8 cellular contexts compared by ENCODE assay signal in genomic region chr14:104681689-104682074, GRCh38. TPM values are rescaled to one million over a fixed set of nuclear protein-coding genes. Genes with fewer than 3 reads are reported as not detected.
A peak's percentile ranks its signal among the peaks of the same experiment; 100 is the strongest.
DNase-seq lines count a peak whose midpoint lies in the region; ATAC-seq and TF ChIP-seq lines count a peak whose summit lies in the region.

No MANE protein-coding gene starts in this region.

- TF ChIP-seq POLR2A in right lobe of liver (IDR thresholded peaks at IDR 0.05): no peak
- TF ChIP-seq POLR2A in tibial nerve (IDR thresholded peaks at IDR 0.05): no peak

- intact Hi-C loops in A673 (cut with micrococcal nuclease; ENCODE audit: unreplicated experiment): no loop called here
- intact Hi-C loops in right lobe of liver (cut with DNase I): no loop called here

- WGBS in right lobe of liver (ENCODE audit: insufficient coverage, low coverage, low lambda C conversion rate, missing lambda C conversion rate): 33% methylated on average over 3 of the region's 11 CpGs
- WGBS in tibial nerve, 2 donors: 6 to 13% methylated on average over 11 of the region's 11 CpGs

- TF ChIP-seq EP300 in Ishikawa (IDR thresholded peaks at IDR 0.05; ENCODE audit: borderline replicate concordance) (peak; percentile 21; the same call in 1 of the 2 replicates), tibial nerve (IDR thresholded peaks at IDR 0.05) (no peak)

- H3K4me1 ChIP-seq in A673 (ENCODE audit: insufficient read depth, low read length, poor library complexity, severe bottlenecking) (peaks cover 58% of the 10 kb centered on the region), right lobe of liver (peaks cover 0 to 50% (median 28%) of the 10 kb centered on the region in 4 donors), tibial nerve (peaks cover 5 to 68% (median 59%) of the 10 kb centered on the region in 4 donors)

- CTCF ChIA-PET in A673 (lab: Charles Lee): no interaction called here

- H3K4me3 ChIP-seq in A673 (ENCODE audit: low read depth, low read length, poor library complexity, severe bottlenecking) (peak overlapping the region; percentile 26), right lobe of liver (no peak overlapping the region), tibial nerve (peak overlapping the region in 3 of 4 donors; percentile 15 to 24 (median 21))

- BruUV-seq in A673 (replicated peaks; lab: Mats Ljungman, UMichigan): no TSS peak

- peak overlapping the region; percentile 97 for H3K27ac ChIP-seq in A673 (ENCODE audit: low read depth, low read length, poor library complexity, severe bottlenecking)
- H3K27ac ChIP-seq in right lobe of liver: peak overlapping the region; percentile 56 to 78 (median 65)
- peak overlapping the region; percentile 86 to 99 (median 90) for H3K27ac ChIP-seq in tibial nerve

- TF ChIP-seq RAD21 in Ishikawa (IDR thresholded peaks at IDR 0.05; ENCODE audit: low read depth): no peak

- H3K27me3 ChIP-seq in A673 (replicated peaks; ENCODE audit: insufficient read depth, low read depth, low read length, poor library complexity) (no peaks in the 10 kb centered on the region), right lobe of liver (no peaks in the 10 kb centered on the region), tibial nerve (no peaks in the 10 kb centered on the region)

- peak; percentile 29 to 49 (median 46) for ATAC-seq in right lobe of liver
- ATAC-seq in GM21786 (IDR thresholded peaks at IDR 0.05; ENCODE audit: unreplicated experiment): no peak

- H3K9me3 ChIP-seq in A673 (ENCODE audit: low read depth, low read length, poor library complexity, severe bottlenecking): no peaks in the 10 kb centered on the region
- H3K9me3 ChIP-seq in right lobe of liver: no peaks in the 10 kb centered on the region
- no peaks in the 10 kb centered on the region for H3K9me3 ChIP-seq in tibial nerve

- TF ChIP-seq CTCF in A673 (conservative IDR thresholded peaks at IDR 0.05; ENCODE audit: low read depth, low read length) (0 out of 2 replicates have a peak, but pooled peaks have one; percentile 25), right lobe of liver (IDR thresholded peaks at IDR 0.05) (no peak), tibial nerve (IDR thresholded peaks at IDR 0.05) (no peak)

- H3K36me3 ChIP-seq in A673 (ENCODE audit: insufficient read depth, low read length, poor library complexity, severe bottlenecking) (no peaks in the 10 kb centered on the region), right lobe of liver (no peaks in the 10 kb centered on the region), tibial nerve (no peaks in the 10 kb centered on the region)

- POLR2A ChIA-PET in A673 (lab: Charles Lee; ENCODE audit: low non-redundant PET): interaction anchor here (0.6 kb wide), 1 partner anchor 404 kb away, joined by 3 read pairs; no protein-coding TSS in a partner anchor

- DNase-seq in A673 (ENCODE audit: low spot score) (peak; percentile 84), ecto neural progenitor cell (ENCODE audit: low spot score) (peak; percentile 84), right lobe of liver (peak; percentile 80 to 86 (median 83)), tibial nerve (ENCODE audit: low spot score in 2 of 2) (peak; percentile 68 to 72)
- no peak for DNase-seq in central memory CD4-positive, alpha-beta T cell
- DNase-seq in activated CD4-positive, alpha-beta T cell treated with anti-CD3 and anti-CD28 coated beads for 48 hours: no peak

TF ChIP-seq in Ishikawa, 13 proteins besides CTCF, POLR2A, EP300 and RAD21:
- TF ChIP-seq YY1 (IDR thresholded peaks at IDR 0.05; ENCODE audit: low read depth) (peak; percentile 30; the same call in 1 of the 2 replicates), CEBPB (IDR thresholded peaks at IDR 0.05) (no peak), MAX (IDR thresholded peaks at IDR 0.05) (no peak), USF1 (IDR thresholded peaks at IDR 0.05) (no peak), REST (IDR thresholded peaks at IDR 0.05; ENCODE audit: low read depth) (no peak), EGR1 (IDR thresholded peaks at IDR 0.05) (no peak), TAF1 (IDR thresholded peaks at IDR 0.05; ENCODE audit: low read depth) (no peak), FOXM1 (IDR thresholded peaks at IDR 0.05; ENCODE audit: borderline replicate concordance, low read depth) (no peak), ZBTB7A (IDR thresholded peaks at IDR 0.05; ENCODE audit: low read depth) (peak; percentile 63; the same call in 1 of the 2 replicates), TCF12 (IDR thresholded peaks at IDR 0.05; ENCODE audit: low read depth) (0 out of 2 replicates have a peak, but pooled peaks have one; percentile 16), CREB1 (IDR thresholded peaks at IDR 0.05; ENCODE audit: low read depth) (no peak), TEAD4 (IDR thresholded peaks at IDR 0.05) (peak; percentile 65), NFIC (IDR thresholded peaks at IDR 0.05) (peak; percentile 49)

RNA-seq across cellular contexts. Expression of gene INF2, which starts 7.7 kb away (rescaled TPM):
- 70.9 and 74.2 TPM in 2 replicates for total RNA-seq in A673 (2021)
- total RNA-seq in right lobe of liver: 10 to 100 TPM; 47.5 to 98.2 (median 71.4) TPM
- total RNA-seq in tibial nerve: 100 to 1,000 TPM; 217 to 256 (median 239) TPM

RNA-seq across cellular contexts. Expression of gene ADSS1, which starts 42.3 kb away (rescaled TPM):
- total RNA-seq in A673 (2021) (0.37 and 0.52 TPM in 2 replicates), right lobe of liver (10 to 100 TPM in 5 of 6 experiments, 1 to 10 TPM in 1; 8.1 to 50.5 (median 36.8) TPM), tibial nerve (10 to 100 TPM in 1 of 4 donors, 1 to 10 TPM in 3; 4.8 to 11.4 (median 6.3) TPM)

Comparison
In these comparisons a context has a peak if more than half of its experiments do, and no peak if none do; other contexts are left out.
1. DNase-seq: peak in A673 (single experiment), ecto neural progenitor cell (single experiment), right lobe of liver (3 of 3) and tibial nerve (2 of 2); none in central memory CD4-positive, alpha-beta T cell (single experiment) and activated CD4-positive, alpha-beta T cell treated with anti-CD3 and anti-CD28 coated beads for 48 hours (single experiment).
2. H3K4me3 ChIP-seq: peak in A673 (single experiment) and tibial nerve (3 of 4); none in right lobe of liver (0 of 3).
3. Peak in every context shown above with its lines, with median percentiles within 50 percentile points of each other: H3K27ac ChIP-seq.